In genomic region chr1:234234199-234234598, GRCh38 we compare ENCODE assay signal across 21 cellular contexts.
"Had no signal": no experiment of that assay in that cellular context is flagged by ENCODE, and none has a peak within 500 bp of the region (broad histone marks: within the 10 kb centered on the region; RNA-seq: fewer than 3 reads in every experiment).

No MANE protein-coding gene starts in this region.

- H3K27ac ChIP-seq: coronary artery, dorsolateral prefrontal cortex, heart left ventricle, neutrophil, spleen, tibial artery, upper lobe of right lung had no signal

- H3K4me3 ChIP-seq: coronary artery, dorsolateral prefrontal cortex, heart left ventricle, lung, spleen, tibial artery, upper lobe of right lung had no signal

- H3K27ac Mint-ChIP-seq: naive thymus-derived CD4-positive, alpha-beta T cell; nephron progenitor cell; stimulated activated memory B cell treated with anti-CD40 and anti-IgM and Interleukin-4, amounts not matched to agents 10 μg/mL and 1 μg/mL and 100 μg/mL, for 72 hours; stimulated activated naive CD8-positive, alpha-beta T cell treated with anti-CD3 and anti-CD28 coated beads, Interleukin-15, Interleukin-2, amounts not matched to agents 100 ng/mL and 50 ng/mL, for 24 hours had no signal

- DNase-seq: dorsolateral prefrontal cortex; effector CD8-positive, alpha-beta T cell; heart left ventricle; hippocampal formation; left colon; left ventricle myocardium superior; mesenchymal stem cell; naive thymus-derived CD4-positive, alpha-beta T cell; nephron progenitor cell; posterior cingulate gyrus; spleen; stimulated activated CD4-positive, alpha-beta T cell treated with anti-CD3 and anti-CD28 coated beads, Interleukin-15, amount 100 ng/mL, for 24 hours; stimulated activated CD4-positive, alpha-beta T cell treated with anti-CD3 and anti-CD28 coated beads, Interleukin-1b, Interleukin-23, amount 100 ng/mL, for 48 hours; stimulated activated CD4-positive, alpha-beta T cell treated with anti-CD3 and anti-CD28 coated beads, Interleukin-4, amount 100 ng/mL, for 24 hours; tibial artery; upper lobe of right lung had no signal

- H3K36me3 Mint-ChIP-seq: stimulated activated memory B cell treated with anti-CD40 and anti-IgM and Interleukin-4, amounts not matched to agents 10 μg/mL and 1 μg/mL and 100 μg/mL, for 72 hours had no signal

- H3K4me1 ChIP-seq: heart left ventricle, tibial artery, upper lobe of right lung had no signal

- H3K9me3 ChIP-seq: heart left ventricle, neutrophil, spleen, tibial artery, upper lobe of right lung had no signal

- H3K9me3 Mint-ChIP-seq: naive thymus-derived CD4-positive, alpha-beta T cell; nephron progenitor cell; stimulated activated memory B cell treated with anti-CD40 and anti-IgM and Interleukin-4, amounts not matched to agents 10 μg/mL and 1 μg/mL and 100 μg/mL, for 72 hours; stimulated activated naive CD8-positive, alpha-beta T cell treated with anti-CD3 and anti-CD28 coated beads, Interleukin-15, Interleukin-2, amounts not matched to agents 100 ng/mL and 50 ng/mL, for 24 hours had no signal

- H3K36me3 ChIP-seq: heart left ventricle, neutrophil, spleen, tibial artery, upper lobe of right lung had no signal

- H3K4me3 Mint-ChIP-seq: naive thymus-derived CD4-positive, alpha-beta T cell; nephron progenitor cell; stimulated activated memory B cell treated with anti-CD40 and anti-IgM and Interleukin-4, amounts not matched to agents 10 μg/mL and 1 μg/mL and 100 μg/mL, for 72 hours; stimulated activated naive CD8-positive, alpha-beta T cell treated with anti-CD3 and anti-CD28 coated beads, Interleukin-15, Interleukin-2, amounts not matched to agents 100 ng/mL and 50 ng/mL, for 24 hours had no signal
